ENCODE assay signal across 23 cellular contexts in the genomic region with DNA sequence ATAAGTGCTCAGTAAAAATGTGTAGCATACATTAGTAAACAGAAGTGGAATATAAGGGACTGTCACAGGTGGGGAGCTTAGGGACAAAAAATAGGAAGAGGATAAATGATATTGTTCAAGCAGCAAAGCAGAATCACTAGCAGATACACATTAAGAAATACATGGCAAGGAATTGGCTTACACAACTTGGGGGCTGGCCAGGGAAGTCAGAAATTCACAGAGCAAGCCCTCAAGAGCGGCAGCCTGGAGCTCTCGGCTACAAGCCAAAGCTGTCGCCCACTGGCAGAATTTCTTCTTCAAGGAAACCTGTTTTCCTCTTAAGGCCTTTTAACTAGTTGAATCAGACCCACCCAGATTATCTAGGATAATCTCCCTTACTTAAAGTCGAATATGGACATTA.
DNase-seq lines count a peak whose midpoint lies in the region; ATAC-seq and TF ChIP-seq lines count a peak whose summit lies in the region.
"Had no signal": no experiment of that assay in that cellular context is flagged by ENCODE, and none has a peak within 500 bp of the region (broad histone marks: within the 10 kb centered on the region; RNA-seq: fewer than 3 reads in every experiment).

No MANE protein-coding gene starts in this region.

- H3K4me1 ChIP-seq in CD8-positive, alpha-beta T cell (ENCODE audit: insufficient read depth, low read length) = no peaks in the 10 kb centered on the region
- H3K4me1 ChIP-seq in ascending aorta = no peaks in the 10 kb centered on the region

- no peak overlapping the region for H3K27ac Mint-ChIP-seq in osteocyte (ENCODE audit: unreplicated experiment)
- H3K27ac Mint-ChIP-seq in CD8-positive, alpha-beta T cell = no peak overlapping the region
- H3K27ac Mint-ChIP-seq: GM23338, H9 had no signal

- CTCF ChIA-PET in CD8-positive, alpha-beta T cell (lab: Charles Lee) = no interaction called here

- peaks cover 39% of the 10 kb centered on the region for H3K27me3 Mint-ChIP-seq in osteocyte (ENCODE audit: unreplicated experiment)
- H3K27me3 Mint-ChIP-seq in CD8-positive, alpha-beta T cell (ENCODE audit: low read depth) = no peaks in the 10 kb centered on the region

- TF ChIP-seq CTCF in osteocyte (IDR thresholded peaks at IDR 0.05) (no peak), ascending aorta (IDR thresholded peaks at IDR 0.05) (no peak)
- no peak for TF ChIP-seq CTCF in CD8-positive, alpha-beta T cell (IDR thresholded peaks at IDR 0.05)

- no peaks in the 10 kb centered on the region for H3K9me3 Mint-ChIP-seq in osteocyte (ENCODE audit: unreplicated experiment)
- H3K9me3 Mint-ChIP-seq in CD8-positive, alpha-beta T cell = no peaks in the 10 kb centered on the region
- H3K9me3 Mint-ChIP-seq: GM23338 had no signal

- ATAC-seq in left ventricle myocardium superior (no peak), Right ventricle myocardium inferior (no peak), HG03520 (IDR thresholded peaks at IDR 0.05; ENCODE audit: unreplicated experiment) (no peak)
- no peak for ATAC-seq in CD8-positive, alpha-beta T cell
- ATAC-seq: GM23338, K562 had no signal

- H3K9me3 ChIP-seq in CD8-positive, alpha-beta T cell (ENCODE audit: low read length) = no peaks in the 10 kb centered on the region
- no peaks in the 10 kb centered on the region for H3K9me3 ChIP-seq in ascending aorta

- DNase-seq in left ventricle myocardium superior (peak; percentile 44), Right ventricle myocardium inferior (ENCODE audit: missing footprints) (no peak), fibroblast of gingiva (ENCODE audit: low read depth) (peak; percentile 27), osteocyte (ENCODE audit: extremely low spot score, unreplicated experiment) (peak; percentile 25), ureter (ENCODE audit: low spot score) (peak; percentile 28), ascending aorta (ENCODE audit: low spot score in 2 of 2) (no peak)
- DNase-seq in CD8-positive, alpha-beta T cell = no peak
- DNase-seq: Kasumi-1; NCI-H1092 treated with DMSO at 0.1 percent for 48 hours; NCI-H1436; NCI-H187; NCI-H2081 treated with DMSO at 0.1 percent for 48 hours; NCI-H2171; NCI-H345; NCI-H524; NCI-H748 treated with DMSO at 0.1 percent for 48 hours; NK-92 treated with Interleukin-12 subunit alpha and Interleukin-12 subunit beta, amount 100 ng/mL, for 24 hours; PC-9; SHP77 had no signal

- no peak overlapping the region for H3K4me3 ChIP-seq in CD8-positive, alpha-beta T cell (ENCODE audit: low read depth, low read length)
- H3K4me3 ChIP-seq in ascending aorta = no peak overlapping the region
- H3K4me3 ChIP-seq: GM23338, K562, PC-9 had no signal

- no peaks in the 10 kb centered on the region for H3K4me1 Mint-ChIP-seq in osteocyte (ENCODE audit: unreplicated experiment)
- H3K4me1 Mint-ChIP-seq in CD8-positive, alpha-beta T cell (ENCODE audit: low read depth) = no peaks in the 10 kb centered on the region

- H3K27ac ChIP-seq in CD8-positive, alpha-beta T cell (ENCODE audit: low read depth, low read length) = no peak overlapping the region
- H3K27ac ChIP-seq in ascending aorta = no peak overlapping the region
- H3K27ac ChIP-seq: PC-9 had no signal

- intact Hi-C loops in left ventricle myocardium superior (cut with micrococcal nuclease) (no loop called here), Right ventricle myocardium inferior (cut with DNase I) (no loop called here), ascending aorta (cut with DNase I) (no loop called here)
- intact Hi-C loops in CD8-positive, alpha-beta T cell (cut with DNase I, micrococcal nuclease) = no loop called here

- no peaks in the 10 kb centered on the region for H3K27me3 ChIP-seq in CD8-positive, alpha-beta T cell (ENCODE audit: insufficient read depth, low read length)
- H3K27me3 ChIP-seq in ascending aorta = no peaks in the 10 kb centered on the region

- no peaks in the 10 kb centered on the region for H3K36me3 ChIP-seq in CD8-positive, alpha-beta T cell (ENCODE audit: insufficient read depth, low read length)
- no peaks in the 10 kb centered on the region for H3K36me3 ChIP-seq in ascending aorta

- POLR2A ChIA-PET in CD8-positive, alpha-beta T cell (lab: Charles Lee) = no interaction called here

- no peaks in the 10 kb centered on the region for H3K36me3 Mint-ChIP-seq in osteocyte (ENCODE audit: unreplicated experiment)
- no peaks in the 10 kb centered on the region for H3K36me3 Mint-ChIP-seq in CD8-positive, alpha-beta T cell

- no peak overlapping the region for H3K4me3 Mint-ChIP-seq in osteocyte (ENCODE audit: unreplicated experiment)
- no peak overlapping the region for H3K4me3 Mint-ChIP-seq in CD8-positive, alpha-beta T cell
- H3K4me3 Mint-ChIP-seq: GM23338, H9 had no signal

Comparison
In these comparisons a context has a peak if more than half of its experiments do, and no peak if none do; other contexts are left out.
1. DNase-seq: peak in left ventricle myocardium superior (single experiment), fibroblast of gingiva (single experiment), osteocyte (single experiment) and ureter (single experiment); none in Right ventricle myocardium inferior (single experiment), CD8-positive, alpha-beta T cell (0 of 7) and ascending aorta (0 of 2).